Comparison of ENCODE assay signal across 14 cellular contexts in genomic region chr19:3007975-3008374, GRCh38. TPM values are rescaled to one million over a fixed set of nuclear protein-coding genes. Genes with fewer than 3 reads are reported as not detected.
DNase-seq lines count a peak whose midpoint lies in the region; ATAC-seq, FAIRE-seq and TF ChIP-seq lines count a peak whose summit lies in the region.
"Had no signal": no experiment of that assay in that cellular context is flagged by ENCODE, and none has a peak within 500 bp of the region (broad histone marks: within the 10 kb centered on the region; RNA-seq: fewer than 3 reads in every experiment).

No MANE protein-coding gene starts in this region.

- no peak overlapping the region for H4K8ac ChIP-seq in H9 (replicated peaks; ENCODE audit: insufficient read length, low read depth, low read length)

- H2BK20ac ChIP-seq in H9 (ENCODE audit: low read depth, low read length, poor library complexity, severe bottlenecking), result no peak overlapping the region

- H4K20me1 ChIP-seq in BLaER1 treated with 17β-estradiol and CSF1 and Interleukin-3, amounts not matched to agents 10 nM and 100 nM, result no peaks in the 10 kb centered on the region; a peak in 1 of 22 replicates
- no peaks in the 10 kb centered on the region for H4K20me1 ChIP-seq in H9 (ENCODE audit: control insufficient read depth, insufficient read depth, insufficient read length)
- no peaks in the 10 kb centered on the region for H4K20me1 ChIP-seq in GM12878 (ENCODE audit: control insufficient read depth, insufficient read depth)

- no peak for TF ChIP-seq EP300 in GM12878 (IDR thresholded peaks at IDR 0.05; ENCODE audit: borderline replicate concordance in 1 of 2, control insufficient read depth in 1 of 2, low read depth in 2 of 2, low read length in 2 of 2)

- WGBS in H9 (ENCODE audit: extremely low coverage, insufficient read length, low lambda C conversion rate), result no CpG with 5 or more reads among the region's 9 CpGs
- 16% methylated on average over 9 of the region's 9 CpGs for WGBS in GM12878 (ENCODE audit: insufficient coverage, insufficient replicate concordance, low lambda C conversion rate, missing lambda C conversion rate)

- no peak overlapping the region for H3K14ac ChIP-seq in H9 (ENCODE audit: insufficient read depth, low read length)

- no TSS peak for BruUV-seq in GM12878 (replicated peaks; lab: Mats Ljungman, UMichigan)

- no peaks in the 10 kb centered on the region for H3K27me3 ChIP-seq in BLaER1 treated with 17β-estradiol and CSF1 and Interleukin-3, amounts not matched to agents 10 nM and 100 nM
- no peaks in the 10 kb centered on the region for H3K27me3 ChIP-seq in H9 (ENCODE audit: insufficient read depth, low read length)
- H3K27me3 ChIP-seq in GM12878 (replicated peaks in 1 of 2; ENCODE audit: control insufficient read depth in 2 of 2, insufficient read depth in 2 of 2, low read length in 1 of 2), result no peaks in the 10 kb centered on the region; a peak in 1 of 4 replicates

- no peak overlapping the region for H3T11ph ChIP-seq in H9 (ENCODE audit: low read length)

- RAD21 ChIA-PET in GM12878 (lab: Charles Lee; ENCODE audit: unreplicated experiment), result interaction anchor here (1.1 kb wide), 1 partner anchor 96 kb away, joined by 4 read pairs; no protein-coding TSS in a partner anchor

- TF ChIP-seq CTCF in H9 (conservative IDR thresholded peaks at IDR 0.05) (no peak), GM12878 (IDR thresholded peaks at IDR 0.05 in 2 of 3, conservative IDR thresholded peaks at IDR 0.05 in 1 of 3; ENCODE audit: control insufficient read depth in 2 of 3, extremely low read depth in 1 of 3, insufficient read depth in 1 of 3, low read depth in 3 of 3, low read length in 3 of 3) (no peak)

- no peak overlapping the region for H2BK5ac ChIP-seq in H9 (ENCODE audit: insufficient read length, low read length)

- H3K23me2 ChIP-seq in H9 (ENCODE audit: insufficient read length, low read depth, low read length, poor library complexity, severe bottlenecking), result peaks cover 2% of the 10 kb centered on the region

- H3K79me2 ChIP-seq in H9 (ENCODE audit: insufficient read depth, low read length), result no peaks in the 10 kb centered on the region
- H3K79me2 ChIP-seq in GM12878 (ENCODE audit: control insufficient read depth, insufficient read depth, low read length), result no peaks in the 10 kb centered on the region

- H3K79me1 ChIP-seq in H9 (ENCODE audit: insufficient read depth, low read depth, low read length, poor library complexity, severe bottlenecking), result no peaks in the 10 kb centered on the region

- in situ Hi-C loops in GM12878 (cut with MboI), result no loop called here

- intact Hi-C loops in GM12878 (cut with micrococcal nuclease; ENCODE audit: unreplicated experiment) (no loop called here), Right ventricle myocardium inferior (cut with DNase I) (no loop called here)

- TF ChIP-seq RAD21 in GM12878 (IDR thresholded peaks at IDR 0.05; ENCODE audit: insufficient read depth, low read depth, low read length), result no peak

- H2AFZ ChIP-seq in H9 (ENCODE audit: low read length) (no peak overlapping the region), GM12878 (ENCODE audit: control insufficient read depth, low read depth, low read length) (no peak overlapping the region)
- H2AFZ ChIP-seq: GM23338 had no signal

- SMC1A ChIA-PET in GM12878 (lab: Charles Lee; ENCODE audit: uncharacterized antibody, unreplicated experiment), result no interaction called here

- H3K4me3 Mint-ChIP-seq in H9, result no peak overlapping the region
- H3K4me3 Mint-ChIP-seq: CD4-positive, CD25-positive, alpha-beta regulatory T cell; GM23338 had no signal

- no peak overlapping the region for H3K56ac ChIP-seq in H9 (ENCODE audit: insufficient read length, low read depth, low read length)

- H3K4me2 ChIP-seq in BLaER1 treated with 17β-estradiol and CSF1 and Interleukin-3, amounts not matched to agents 10 nM and 100 nM, result peak overlapping the region in 9 of 11 experiments; percentile 26 to 73 (median 61); a peak in 16 of 22 replicates
- H3K4me2 ChIP-seq in H9 (ENCODE audit: insufficient read depth, insufficient read length, low read length), result no peak overlapping the region
- H3K4me2 ChIP-seq in GM12878 (ENCODE audit: control insufficient read depth, insufficient read depth), result no peak overlapping the region
- H3K4me2 ChIP-seq: GM23338 had no signal

- H2BK120ac ChIP-seq in H9 (ENCODE audit: low read depth, low read length, poor library complexity, severe bottlenecking), result no peak overlapping the region

- H3K9me3 ChIP-seq in BLaER1 treated with 17β-estradiol and CSF1 and Interleukin-3, amounts not matched to agents 10 nM and 100 nM (replicated peaks in 1 of 11), result no peaks in the 10 kb centered on the region
- H3K9me3 ChIP-seq in H9 (ENCODE audit: control insufficient read depth, low read depth, low read length), result no peaks in the 10 kb centered on the region
- H3K9me3 ChIP-seq in GM12878 (replicated peaks; ENCODE audit: control insufficient read depth, insufficient read depth, low read length), result no peaks in the 10 kb centered on the region

- no peaks in the 10 kb centered on the region for H3K36me3 ChIP-seq in BLaER1 treated with 17β-estradiol and CSF1 and Interleukin-3, amounts not matched to agents 10 nM and 100 nM
- H3K36me3 ChIP-seq in GM12878 (ENCODE audit: control insufficient read depth in 2 of 2, insufficient read depth in 2 of 2, low read length in 1 of 2), result no peaks in the 10 kb centered on the region

- H2BK15ac ChIP-seq in H9 (ENCODE audit: low read depth, low read length), result 0 out of 2 replicates have a peak overlapping the region, but pooled peaks have one; percentile 19

- H3K27ac ChIP-seq in BLaER1 treated with 17β-estradiol and CSF1 and Interleukin-3, amounts not matched to agents 10 nM and 100 nM, result no peak overlapping the region
- H3K27ac ChIP-seq in H9 (ENCODE audit: insufficient read length, low read depth, low read length), result no peak overlapping the region
- H3K27ac ChIP-seq in GM12878 (ENCODE audit: control insufficient read depth, insufficient read depth), result no peak overlapping the region

- H3K18ac ChIP-seq in H9 (ENCODE audit: insufficient read length, low read depth, low read length), result no peak overlapping the region

- peak; percentile 81 for ATAC-seq in GM12878
- no peak for ATAC-seq in Right ventricle myocardium inferior
- ATAC-seq: GM23338 had no signal

- H3K27ac Mint-ChIP-seq in H9, result no peak overlapping the region
- H3K27ac Mint-ChIP-seq: GM23338 had no signal

- peaks cover 8% of the 10 kb centered on the region for H3K27me3 Mint-ChIP-seq in H9 (ENCODE audit: low read depth)
- H3K27me3 Mint-ChIP-seq: CD4-positive, CD25-positive, alpha-beta regulatory T cell had no signal

- H3K4ac ChIP-seq in H9 (ENCODE audit: low read depth, low read length), result no peak overlapping the region

- H3K9ac ChIP-seq in BLaER1 treated with 17β-estradiol and CSF1 and Interleukin-3, amounts not matched to agents 10 nM and 100 nM, result peak overlapping the region in 1 of 11 experiments; percentile 33; a peak in 1 of 22 replicates
- H3K9ac ChIP-seq in H9 (ENCODE audit: extremely low read depth, insufficient read length, low read length) (no peak overlapping the region), GM12878 (ENCODE audit: control insufficient read depth, insufficient read depth, low read length) (no peak overlapping the region)

- no peaks in the 10 kb centered on the region for H3K36me3 Mint-ChIP-seq in H9 (ENCODE audit: insufficient read depth in 1 of 3, low read depth in 3 of 3)
- H3K36me3 Mint-ChIP-seq: CD4-positive, CD25-positive, alpha-beta regulatory T cell had no signal

- no peak overlapping the region for H4K91ac ChIP-seq in H9 (ENCODE audit: insufficient read length, low read depth, low read length)

- no peak overlapping the region for H3K23ac ChIP-seq in H9 (ENCODE audit: insufficient read length, low read depth, low read length)

- no peak for TF ChIP-seq POLR2A in GM12878 (IDR thresholded peaks at IDR 0.05; ENCODE audit: low read depth, low read length)

- peak; percentile 77 for FAIRE-seq in GM12878 (lab: Jason Lieb, UNC)
- FAIRE-seq: GM12892 had no signal

- no peak overlapping the region for H3K4me3 ChIP-seq in BLaER1 treated with 17β-estradiol and CSF1 and Interleukin-3, amounts not matched to agents 10 nM and 100 nM
- no peak overlapping the region for H3K4me3 ChIP-seq in GM12878
- H3K4me3 ChIP-seq: GM23338 had no signal

- POLR2A ChIA-PET in GM12878 (lab: Charles Lee), result no interaction called here

- H3K4me1 ChIP-seq in BLaER1 treated with 17β-estradiol and CSF1 and Interleukin-3, amounts not matched to agents 10 nM and 100 nM, result peaks cover 0 to 33% (median 25%) of the 10 kb centered on the region in 10 experiments; a peak in 15 of 20 replicates
- H3K4me1 ChIP-seq in H9 (ENCODE audit: insufficient read depth, low read length) (no peaks in the 10 kb centered on the region), GM12878 (ENCODE audit: control insufficient read depth, insufficient read depth, low read length) (no peaks in the 10 kb centered on the region; the same call in none of the 2 replicates)

- H2BK12ac ChIP-seq in H9 (ENCODE audit: insufficient read length, low read depth, low read length), result no peak overlapping the region

- no peaks in the 10 kb centered on the region; a peak in 1 of 5 replicates for H3K9me3 Mint-ChIP-seq in H9
- H3K9me3 Mint-ChIP-seq: CD4-positive, CD25-positive, alpha-beta regulatory T cell; GM23338 had no signal

- H4K5ac ChIP-seq in H9 (ENCODE audit: insufficient read length, low read depth, low read length), result no peak overlapping the region

- H2AK5ac ChIP-seq in H9 (ENCODE audit: insufficient read length, low read length), result no peak overlapping the region

- peaks cover under 1 to 23% of the 10 kb centered on the region in 2 experiments; a peak in 2 of 4 replicates for H3K4me1 Mint-ChIP-seq in H9
- H3K4me1 Mint-ChIP-seq: CD4-positive, CD25-positive, alpha-beta regulatory T cell had no signal

- no peak for DNase-seq in H9
- no peak for DNase-seq in GM12878 (ENCODE audit: low read depth, low spot score)
- DNase-seq in Right ventricle myocardium inferior (ENCODE audit: missing footprints), result no peak
- DNase-seq in activated naive CD4-positive, alpha-beta T cell treated with Interleukin-2 at 50 U/mL for 16 hours, result no peak
- no peak for DNase-seq in activated CD4-positive, CD25-positive, alpha-beta regulatory T cell (lab: John Stamatoyannopoulos, UW)
- DNase-seq: CD4-positive, CD25-positive, alpha-beta regulatory T cell; DMS 273 treated with DMSO at 0.1 percent for 48 hours; DMS79; H7 had no signal

- CTCF ChIA-PET in GM12878 (lab: Yijun Ruan, JAX), result interaction anchor here (1.1 kb wide), 1 partner anchor 45 kb away, joined by 3 read pairs; no protein-coding TSS in a partner anchor

RNA-seq across cellular contexts. Expression of gene TLE2, which starts 21.1 kb away (rescaled TPM):
- 3.1 and 4.2 TPM in 2 replicates for total RNA-seq in H9 (2021)
- total RNA-seq in GM12878 (2013; cell fraction: nucleolus; rRNA removed), result 0.83 and 1.6 TPM in 2 replicates
- total RNA-seq in GM12878 (2014; rRNA removed), result not detected in 2 replicates
- total RNA-seq in GM12878 (2014; rRNA removed; fragmentation: Illumina TruSeq; extraction: Trizol), result not detected in 2 replicates
- total RNA-seq in GM12878 (2021), result 0.21 and 1.1 TPM in 2 replicates
- polyA plus RNA-seq in GM12878 (2011; ENCODE audit: low read depth), result 0.52 TPM
- not detected in 2 replicates for polyA plus RNA-seq in GM12878 (2011; rRNA removed)
- polyA plus RNA-seq in GM12878 (2011; cell fraction: cytosol; rRNA removed), result 0.13 and 0.19 TPM in 2 replicates
- polyA plus RNA-seq in GM12878 (2011; cell fraction: nucleus; rRNA removed), result 0.39 and 1.2 TPM in 2 replicates
- 0.27 and 0.43 TPM in 2 replicates for polyA plus RNA-seq in GM12878 (2012)
- 0.21 TPM in 1 of 2 replicates, not detected in the other for polyA plus RNA-seq in GM12878 (2014; fragmentation: Illumina TruSeq; extraction: Trizol)
- polyA plus RNA-seq in GM12878 (2014; fragmentation: Nextera tagmentation; extraction: Ambion mirVana), result under 1 TPM in 1 of 2 experiments, not detected in 1; 0.09 TPM
- polyA plus RNA-seq in GM12878 (2014; rRNA removed), result 0.05 and 0.48 TPM in 2 replicates
- polyA plus RNA-seq in GM12878 (2016; fragmentation: Nextera tagmentation; extraction: Ambion mirVana), result under 1 TPM in 1 of 2 experiments, not detected in 1; 0.11 TPM
- 0.29 TPM in 1 of 2 replicates, not detected in the other for polyA minus RNA-seq in GM12878 (2011; rRNA and poly(A)+ RNA removed)
- polyA minus RNA-seq in GM12878 (2011; cell fraction: cytosol; rRNA and poly(A)+ RNA removed), result not detected in 2 replicates
- 0.19 and 0.24 TPM in 2 replicates for polyA minus RNA-seq in GM12878 (2011; cell fraction: nucleus; rRNA and poly(A)+ RNA removed)
- total RNA-seq in Right ventricle myocardium inferior, result 58.6 TPM
- total RNA-seq: HT1080 had no signal

RNA-seq across cellular contexts. Expression of gene TLE6, which starts 30.6 kb away (rescaled TPM):
- total RNA-seq in H9 (2021) (1.1 and 1.7 TPM in 2 replicates), GM12878 (2014; rRNA removed) (6.3 and 8.5 TPM in 2 replicates), GM12878 (2014; rRNA removed; fragmentation: Illumina TruSeq; extraction: Trizol) (7.3 and 8.0 TPM in 2 replicates), GM12878 (2021) (6.0 and 6.4 TPM in 2 replicates), Right ventricle myocardium inferior (1.1 TPM)
- total RNA-seq in GM12878 (2013; cell fraction: nucleolus; rRNA removed), result 9.5 and 13.1 TPM in 2 replicates
- 9.4 TPM for polyA plus RNA-seq in GM12878 (2011; ENCODE audit: low read depth)
- polyA plus RNA-seq in GM12878 (2011; rRNA removed) (10.8 and 13.8 TPM in 2 replicates), GM12878 (2014; fragmentation: Illumina TruSeq; extraction: Trizol) (2.6 and 7.0 TPM in 2 replicates), GM12878 (2014; fragmentation: Nextera tagmentation; extraction: Ambion mirVana) (1 to 10 TPM; 2.7 to 3.4 TPM), GM12878 (2014; rRNA removed) (10.6 and 11.2 TPM in 2 replicates), GM12878 (2016; fragmentation: Nextera tagmentation; extraction: Ambion mirVana) (1 to 10 TPM; 5.1 to 5.7 TPM)
- polyA plus RNA-seq in GM12878 (2011; cell fraction: cytosol; rRNA removed), result 12.8 and 12.9 TPM in 2 replicates
- 21.4 and 31.9 TPM in 2 replicates for polyA plus RNA-seq in GM12878 (2011; cell fraction: nucleus; rRNA removed)
- polyA plus RNA-seq in GM12878 (2012), result 9.3 and 9.6 TPM in 2 replicates
- 4.1 and 11.2 TPM in 2 replicates for polyA minus RNA-seq in GM12878 (2011; rRNA and poly(A)+ RNA removed)
- polyA minus RNA-seq in GM12878 (2011; cell fraction: cytosol; rRNA and poly(A)+ RNA removed), result 3.4 and 3.9 TPM in 2 replicates
- polyA minus RNA-seq in GM12878 (2011; cell fraction: nucleus; rRNA and poly(A)+ RNA removed), result 7.4 and 7.6 TPM in 2 replicates
- total RNA-seq: A673; CD4-positive, CD25-positive, alpha-beta regulatory T cell; HT1080 had no signal
- polyA plus RNA-seq: CD4-positive, CD25-positive, alpha-beta regulatory T cell had no signal

RNA-seq across cellular contexts. Expression of gene TLE5, which starts 54.3 kb away (rescaled TPM):
- total RNA-seq in H9 (2021), result 218 and 221 TPM in 2 replicates
- total RNA-seq in GM12878 (2013; cell fraction: nucleolus; rRNA removed), result 52.7 and 76.7 TPM in 2 replicates
- 282 and 299 TPM in 2 replicates for total RNA-seq in GM12878 (2014; rRNA removed)
- 144 and 153 TPM in 2 replicates for total RNA-seq in GM12878 (2014; rRNA removed; fragmentation: Illumina TruSeq; extraction: Trizol)
- 354 and 373 TPM in 2 replicates for total RNA-seq in GM12878 (2021)
- polyA plus RNA-seq in GM12878 (2011; ENCODE audit: low read depth), result 246 TPM
- polyA plus RNA-seq in GM12878 (2011; rRNA removed), result 272 and 329 TPM in 2 replicates
- 397 and 591 TPM in 2 replicates for polyA plus RNA-seq in GM12878 (2011; cell fraction: cytosol; rRNA removed)
- 669 and 746 TPM in 2 replicates for polyA plus RNA-seq in GM12878 (2011; cell fraction: nucleus; rRNA removed)
- 274 and 326 TPM in 2 replicates for polyA plus RNA-seq in GM12878 (2012)
- polyA plus RNA-seq in GM12878 (2014; fragmentation: Illumina TruSeq; extraction: Trizol), result 52.9 and 154 TPM in 2 replicates
- 10 to 100 TPM in 1 of 2 experiments, 1 to 10 TPM in 1; 2.5 to 13.0 TPM for polyA plus RNA-seq in GM12878 (2014; fragmentation: Nextera tagmentation; extraction: Ambion mirVana)
- 359 and 398 TPM in 2 replicates for polyA plus RNA-seq in GM12878 (2014; rRNA removed)
- 100 to 1,000 TPM in 1 of 2 experiments, 10 to 100 TPM in 1; 64.4 to 130 TPM for polyA plus RNA-seq in GM12878 (2016; fragmentation: Nextera tagmentation; extraction: Ambion mirVana)
- polyA minus RNA-seq in GM12878 (2011; rRNA and poly(A)+ RNA removed), result 386 and 390 TPM in 2 replicates
- 245 and 292 TPM in 2 replicates for polyA minus RNA-seq in GM12878 (2011; cell fraction: cytosol; rRNA and poly(A)+ RNA removed)
- 57.5 and 83.1 TPM in 2 replicates for polyA minus RNA-seq in GM12878 (2011; cell fraction: nucleus; rRNA and poly(A)+ RNA removed)
- total RNA-seq in Right ventricle myocardium inferior, result 775 TPM

Comparison
In these comparisons a context has a peak if more than half of its experiments do, and no peak if none do; other contexts are left out.
1. H3K4me2 ChIP-seq: peak in BLaER1 treated with 17β-estradiol and CSF1 and Interleukin-3, amounts not matched to agents 10 nM and 100 nM (9 of 11); none in H9 (single experiment) and GM12878 (single experiment).
2. RNA of gene TLE2, which starts 21.1 kb away (total RNA-seq): 58.6 TPM in Right ventricle myocardium inferior (single experiment); 3.1 to 4.2 TPM in H9 and 0.21 to 1.6 TPM in GM12878; every median in the first group is over 10 times any median in the second.